In the genomic region with DNA sequence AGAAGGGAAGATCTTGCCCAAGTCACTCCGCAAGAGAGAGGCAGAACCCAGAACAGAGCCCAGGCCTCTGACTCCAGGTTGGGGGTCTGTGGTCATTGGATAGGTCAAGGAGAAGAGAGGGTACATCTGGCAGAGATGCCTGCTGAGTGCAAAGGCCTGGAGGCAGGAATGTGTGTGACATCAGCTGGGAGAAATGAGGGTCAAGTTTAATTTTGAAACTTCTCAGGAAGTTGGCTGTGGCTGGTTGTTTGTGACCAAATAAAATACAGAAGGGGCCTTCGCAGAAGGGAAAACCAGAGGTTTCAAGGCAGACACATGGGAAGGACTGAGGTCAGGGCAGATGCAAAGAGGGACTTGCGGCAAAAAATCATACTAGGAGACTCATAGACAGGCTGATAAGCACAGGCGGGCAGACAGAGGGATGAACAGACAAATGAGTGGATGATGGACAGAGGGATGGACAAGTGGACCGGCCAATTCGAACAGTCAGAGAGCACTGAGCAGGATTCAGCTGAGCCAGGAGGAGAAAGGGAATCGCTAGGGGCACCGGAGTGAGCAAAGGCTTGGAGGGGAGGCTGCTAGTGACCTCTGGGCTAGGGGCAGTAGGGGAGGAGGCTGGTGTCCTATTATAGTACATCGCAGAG, we compare ENCODE assay signal across 24 cellular contexts. TPM values are rescaled to one million over a fixed set of nuclear protein-coding genes. Genes with fewer than 3 reads are reported as not detected.
A peak's percentile ranks its signal among the peaks of the same experiment; 100 is the strongest.
DNase-seq lines count a peak whose midpoint lies in the region; TF ChIP-seq lines count a peak whose summit lies in the region.
"Had no signal": no experiment of that assay in that cellular context is flagged by ENCODE, and none has a peak within 500 bp of the region (broad histone marks: within the 10 kb centered on the region; RNA-seq: fewer than 3 reads in every experiment).

No MANE protein-coding gene starts in this region.

- H3K4me1 ChIP-seq in osteoblast (ENCODE audit: insufficient read depth, low read length), result no peaks in the 10 kb centered on the region
- H3K4me1 ChIP-seq in BE2C, result no peaks in the 10 kb centered on the region
- H3K4me1 ChIP-seq: upper lobe of right lung had no signal

- H3K4me3 ChIP-seq in epithelial cell of proximal tubule (ENCODE audit: low read depth, low read length) (no peak overlapping the region), osteoblast (ENCODE audit: insufficient read depth, low read length) (no peak overlapping the region), BE2C (ENCODE audit: low read depth, low read length) (no peak overlapping the region)
- H3K4me3 ChIP-seq: cardiac muscle cell, upper lobe of right lung had no signal

- no peak overlapping the region for H2AFZ ChIP-seq in osteoblast (ENCODE audit: low read length)

- DNase-seq in AG09319 (ENCODE audit: extremely low read depth, low read depth) (no peak), M059J (ENCODE audit: low read depth) (peak; percentile 25), epithelial cell of proximal tubule (ENCODE audit: low read depth) (no peak), osteoblast (ENCODE audit: insufficient read length, low spot score, missing footprints) (no peak), head of caudate nucleus (no peak), foreskin melanocyte (no peak), BE2C (no peak)
- DNase-seq in stimulated activated CD4-positive, alpha-beta T cell treated with anti-CD3 and anti-CD28 coated beads, Interleukin-4, amount 100 ng/mL, for 24 hours, result no peak
- DNase-seq: activated CD4-positive, alpha-beta T cell treated with anti-CD3 and anti-CD28 coated beads for 36 hours; activated naive CD4-positive, alpha-beta T cell treated with Interleukin-2 at 50 U/mL for 16 hours; activated T-cell treated with anti-CD3 and anti-CD28 coated beads, Interleukin-2, amount 50 U/mL, for 48 hours; amniotic stem cell; CD8-positive, alpha-beta T cell; GF-D8; HCEC 1CT; NCI-H1048; NCI-H1930; right cardiac atrium; T-helper 1 cell; upper lobe of right lung had no signal

- H3K9me3 ChIP-seq in osteoblast (ENCODE audit: low read depth, low read length) (no peaks in the 10 kb centered on the region), BE2C (no peaks in the 10 kb centered on the region)
- H3K9me3 ChIP-seq: upper lobe of right lung had no signal

- no peaks in the 10 kb centered on the region for H3K79me2 ChIP-seq in osteoblast (ENCODE audit: insufficient read depth, low read length)

- intact Hi-C loops in head of caudate nucleus (cut with DNase I), result no loop called here

- H3K27ac ChIP-seq in osteoblast (ENCODE audit: low read depth, low read length), result no peak overlapping the region
- H3K27ac ChIP-seq: cardiac muscle cell, upper lobe of right lung had no signal

- no peak overlapping the region for H3K4me2 ChIP-seq in osteoblast (ENCODE audit: insufficient read depth, low read length)

- H3K36me3 ChIP-seq in osteoblast (ENCODE audit: insufficient read depth, low read length) (no peaks in the 10 kb centered on the region), BE2C (no peaks in the 10 kb centered on the region)
- H3K36me3 ChIP-seq: cardiac muscle cell, upper lobe of right lung had no signal

- H4K20me1 ChIP-seq in osteoblast (ENCODE audit: insufficient read depth, low read length), result no peaks in the 10 kb centered on the region

- H3K27me3 ChIP-seq in osteoblast (ENCODE audit: insufficient read depth, low read length), result peaks cover 31% of the 10 kb centered on the region
- no peaks in the 10 kb centered on the region for H3K27me3 ChIP-seq in BE2C

- TF ChIP-seq CTCF in AG09319 (IDR thresholded peaks at IDR 0.05; ENCODE audit: low read depth, low read length) (peak; percentile 13), epithelial cell of proximal tubule (conservative IDR thresholded peaks at IDR 0.05; ENCODE audit: low read depth, low read length) (peak; percentile 10), osteoblast (IDR thresholded peaks at IDR 0.05; ENCODE audit: extremely low read depth, low read depth, low read length) (peak; percentile 17), BE2C (IDR thresholded peaks at IDR 0.05; ENCODE audit: low read depth, low read length) (no peak)

RNA-seq across cellular contexts. Expression of gene CACNA2D2, which starts 28.8 kb away (rescaled TPM):
- not detected in 2 replicates for total RNA-seq in M059J (2014; rRNA removed; shearing (Covaris generic))
- total RNA-seq in epithelial cell of proximal tubule (0.14 TPM in 1 of 2 replicates, not detected in the other), osteoblast (not detected in 2 replicates)
- 52.0 TPM for polyA plus RNA-seq in BE2C (2012; ENCODE audit: insufficient read depth, insufficient read length, low read depth)
- total RNA-seq: endothelial cell of umbilical vein, LHCN-M2, myocyte had no signal

RNA-seq across cellular contexts. Expression of gene C3orf18, which starts 35.4 kb away (rescaled TPM):
- total RNA-seq in M059J (2014; rRNA removed; shearing (Covaris generic)), result 0.05 and 2.7 TPM in 2 replicates
- total RNA-seq in epithelial cell of proximal tubule, result 4.3 and 8.9 TPM in 2 replicates
- 17.7 and 18.8 TPM in 2 replicates for total RNA-seq in osteoblast
- polyA plus RNA-seq in BE2C (2012; ENCODE audit: insufficient read depth, insufficient read length, low read depth), result 4.3 TPM

RNA-seq across cellular contexts. Expression of gene HEMK1, which starts 37.1 kb away (rescaled TPM):
- total RNA-seq in M059J (2014; rRNA removed; shearing (Covaris generic)), result 5.5 and 7.3 TPM in 2 replicates
- total RNA-seq in epithelial cell of proximal tubule, result 11.3 and 13.7 TPM in 2 replicates
- total RNA-seq in osteoblast, result 8.5 and 8.7 TPM in 2 replicates
- 20.3 TPM for polyA plus RNA-seq in BE2C (2012; ENCODE audit: insufficient read depth, insufficient read length, low read depth)
